In genomic region chr17:77085916-77086432, GRCh38 we compare ENCODE assay signal across 1 cellular context.
TF ChIP-seq lines count a peak whose summit lies in the region.

No MANE protein-coding gene starts in this region.

TF ChIP-seq in WTC11, 78 proteins besides CTCF, POLR2A, EP300 and RAD21 (continued from another document):
- no peak for TF ChIP-seq ZNF532 (CRISPR knock-in tag; IDR thresholded peaks at IDR 0.05; ENCODE audit: borderline replicate concordance)
